In the genomic region with DNA sequence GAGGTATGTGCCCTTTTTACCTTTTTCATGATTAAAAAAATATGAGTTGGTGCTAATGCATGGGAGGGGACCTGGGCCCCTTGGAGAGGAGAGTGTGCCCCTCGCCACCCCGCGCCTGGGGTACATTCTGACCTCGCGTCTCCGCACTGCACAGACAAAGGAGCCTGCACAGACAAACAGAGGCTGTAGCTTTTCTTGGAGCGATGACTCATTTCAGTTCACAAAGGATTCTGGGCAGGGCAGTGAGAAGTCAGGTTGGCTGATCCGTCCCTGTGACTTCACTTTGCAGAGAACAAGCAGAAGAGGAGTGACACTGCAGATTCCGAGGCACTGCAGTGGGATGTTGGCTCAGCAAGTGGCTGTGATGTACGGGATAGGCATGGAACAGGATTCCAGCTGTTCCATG, we compare ENCODE assay signal across 9 cellular contexts.
A peak's percentile ranks its signal among the peaks of the same experiment; 100 is the strongest.
DNase-seq lines count a peak whose midpoint lies in the region; ATAC-seq and TF ChIP-seq lines count a peak whose summit lies in the region.
"Had no signal": no experiment of that assay in that cellular context is flagged by ENCODE, and none has a peak within 500 bp of the region (broad histone marks: within the 10 kb centered on the region; RNA-seq: fewer than 3 reads in every experiment).

No MANE protein-coding gene starts in this region.

- peak overlapping the region; percentile 29 for H3K4me3 ChIP-seq in ovary

- H3K4me1 Mint-ChIP-seq in stimulated activated naive CD8-positive, alpha-beta T cell treated with anti-CD3 and anti-CD28 coated beads, Interleukin-15, amount 100 ng/mL, for 72 hours = no peaks in the 10 kb centered on the region
- H3K4me1 Mint-ChIP-seq: CD4-positive, CD25-positive, alpha-beta regulatory T cell had no signal

- no peaks in the 10 kb centered on the region for H3K27me3 ChIP-seq in ovary

- TF ChIP-seq CTCF in VCaP (conservative IDR thresholded peaks at IDR 0.05) = no peak
- no peak for TF ChIP-seq CTCF in ovary (IDR thresholded peaks at IDR 0.05)

- H3K36me3 ChIP-seq in ovary = no peaks in the 10 kb centered on the region

- ATAC-seq in stimulated activated naive CD8-positive, alpha-beta T cell treated with anti-CD3 and anti-CD28 coated beads, Interleukin-15, amount 100 ng/mL, for 72 hours = peak; percentile 31
- ATAC-seq in stimulated activated naive CD8-positive, alpha-beta T cell treated with anti-CD3 and anti-CD28 coated beads, Interleukin-15, Interleukin-2, amounts not matched to agents 100 U/mL and 50 U/mL, for 24 hours = no peak
- no peak for ATAC-seq in HG02870 (IDR thresholded peaks at IDR 0.05; ENCODE audit: unreplicated experiment)
- no peak for ATAC-seq in HG03469 (IDR thresholded peaks at IDR 0.05; ENCODE audit: unreplicated experiment)

- no peak for TF ChIP-seq EP300 in ovary (IDR thresholded peaks at IDR 0.05)

- intact Hi-C loops in cardiac septum (cut with DNase I) (loop anchor here (2.0 to 5.0 kb wide), 3 partner anchors 83 to 146 kb away; a partner anchor contains a TSS), ovary (cut with DNase I) (no loop called here)

- 1 to 7% (median 3%) methylated on average over 10 of the region's 10 CpGs for WGBS in ovary, 3 donors

- no peaks in the 10 kb centered on the region for H3K4me1 ChIP-seq in ovary (ENCODE audit: insufficient read depth)

- DNase-seq in stimulated activated naive CD8-positive, alpha-beta T cell treated with anti-CD3 and anti-CD28 coated beads, Interleukin-15, amount 100 ng/mL, for 72 hours = no peak
- DNase-seq in stimulated activated naive CD8-positive, alpha-beta T cell treated with anti-CD3 and anti-CD28 coated beads, Interleukin-15, Interleukin-2, amounts not matched to agents 100 U/mL and 50 U/mL, for 24 hours = no peak
- DNase-seq in cardiac septum (ENCODE audit: low spot score) = peak; percentile 90
- peak; percentile 52 to 67 (median 58) for DNase-seq in ovary
- DNase-seq in SK-N-DZ (ENCODE audit: low spot score) = no peak
- DNase-seq: CD4-positive, CD25-positive, alpha-beta regulatory T cell had no signal

- no peaks in the 10 kb centered on the region for H3K9me3 ChIP-seq in ovary

- no peak for TF ChIP-seq POLR2A in ovary (IDR thresholded peaks at IDR 0.05)

- H3K27ac Mint-ChIP-seq in stimulated activated naive CD8-positive, alpha-beta T cell treated with anti-CD3 and anti-CD28 coated beads, Interleukin-15, amount 100 ng/mL, for 72 hours = no peak overlapping the region
- H3K27ac Mint-ChIP-seq: CD4-positive, CD25-positive, alpha-beta regulatory T cell had no signal

- H3K9me3 Mint-ChIP-seq in stimulated activated naive CD8-positive, alpha-beta T cell treated with anti-CD3 and anti-CD28 coated beads, Interleukin-15, amount 100 ng/mL, for 72 hours = no peaks in the 10 kb centered on the region
- H3K9me3 Mint-ChIP-seq: CD4-positive, CD25-positive, alpha-beta regulatory T cell had no signal

- peak overlapping the region; percentile 74 for H3K27ac ChIP-seq in VCaP
- peak overlapping the region in 1 of 2 donors; percentile 57 for H3K27ac ChIP-seq in ovary

- H3K4me3 Mint-ChIP-seq in stimulated activated naive CD8-positive, alpha-beta T cell treated with anti-CD3 and anti-CD28 coated beads, Interleukin-15, amount 100 ng/mL, for 72 hours = no peak overlapping the region
- H3K4me3 Mint-ChIP-seq: CD4-positive, CD25-positive, alpha-beta regulatory T cell had no signal

- peaks cover 10% of the 10 kb centered on the region for H3K27me3 Mint-ChIP-seq in stimulated activated naive CD8-positive, alpha-beta T cell treated with anti-CD3 and anti-CD28 coated beads, Interleukin-15, amount 100 ng/mL, for 72 hours

Comparison
In these comparisons a context has a peak if more than half of its experiments do, and no peak if none do; other contexts are left out.
1. DNase-seq: peak in cardiac septum (single experiment) and ovary (5 of 5); none in stimulated activated naive CD8-positive, alpha-beta T cell treated with anti-CD3 and anti-CD28 coated beads, Interleukin-15, amount 100 ng/mL, for 72 hours (0 of 2), stimulated activated naive CD8-positive, alpha-beta T cell treated with anti-CD3 and anti-CD28 coated beads, Interleukin-15, Interleukin-2, amounts not matched to agents 100 U/mL and 50 U/mL, for 24 hours (single experiment) and SK-N-DZ (single experiment).